ENCODE assay signal across 1 cellular context in genomic region chr3:159828542-159828943, GRCh38.
TF ChIP-seq lines count a peak whose summit lies in the region.

No MANE protein-coding gene starts in this region.

TF ChIP-seq in IMR-90, 13 proteins besides CTCF, POLR2A, EP300 and RAD21 (continued from another document):
- no peak for TF ChIP-seq USF2 (IDR thresholded peaks at IDR 0.05; ENCODE audit: low read depth, low read length)
